Comparison of ENCODE assay signal across 24 cellular contexts in the genomic region with DNA sequence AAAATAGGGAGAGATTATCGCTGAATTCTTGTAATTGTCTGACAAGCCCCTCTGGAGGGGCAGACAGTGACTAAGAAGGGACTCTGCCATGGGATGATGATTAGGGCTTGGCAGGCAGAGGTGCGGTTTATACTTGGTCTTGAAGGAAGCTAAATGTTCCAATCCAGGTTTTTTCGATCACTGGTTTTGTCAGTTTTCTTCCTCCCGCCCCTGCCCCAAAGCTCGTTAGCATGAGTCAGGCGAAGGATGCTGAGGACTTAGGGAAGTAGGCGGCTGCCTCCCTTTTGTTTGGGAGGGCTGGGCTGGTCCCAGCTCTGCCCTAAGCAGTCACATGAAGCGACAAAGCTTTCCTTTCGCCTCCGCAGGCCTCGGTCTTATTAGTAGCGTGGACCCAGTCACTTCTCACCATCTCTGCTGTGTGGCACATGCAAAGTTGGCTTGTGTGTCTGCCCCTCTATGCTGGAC.
DNase-seq lines count a peak whose midpoint lies in the region; ATAC-seq, FAIRE-seq and TF ChIP-seq lines count a peak whose summit lies in the region.
"Had no signal": no experiment of that assay in that cellular context is flagged by ENCODE, and none has a peak within 500 bp of the region (broad histone marks: within the 10 kb centered on the region; RNA-seq: fewer than 3 reads in every experiment).

No MANE protein-coding gene starts in this region.

- H3K9me3 Mint-ChIP-seq in activated CD4-positive, alpha-beta T cell treated with anti-CD3 and anti-CD28 coated beads, Interleukin-2, amount 10 ng/mL, durations not matched to agents 24 days and 14 days = peaks cover 7% of the 10 kb centered on the region
- peaks cover 3% of the 10 kb centered on the region for H3K9me3 Mint-ChIP-seq in astrocyte (ENCODE audit: unreplicated experiment)
- H3K9me3 Mint-ChIP-seq: HFFc6 had no signal

- FAIRE-seq in astrocyte (lab: Jason Lieb, UNC) = no peak
- FAIRE-seq: A204.1, K562, TTC549 had no signal

- H3K9me3 ChIP-seq in astrocyte (ENCODE audit: insufficient read depth, low read depth, low read length) = no peaks in the 10 kb centered on the region

- peak overlapping the region; percentile 59 for H3K27ac Mint-ChIP-seq in activated CD4-positive, alpha-beta T cell treated with anti-CD3 and anti-CD28 coated beads, Interleukin-2, amount 10 ng/mL, durations not matched to agents 24 days and 14 days
- H3K27ac Mint-ChIP-seq in astrocyte (ENCODE audit: unreplicated experiment) = no peak overlapping the region
- H3K27ac Mint-ChIP-seq: activated CD4-positive, alpha-beta T cell treated with anti-CD3 and anti-CD28 coated beads, Interleukin-2, amount 10 ng/mL, durations not matched to agents 7 days and 5 days; CD14-positive monocyte; HFFc6 had no signal

- H3K9ac ChIP-seq in astrocyte (ENCODE audit: low read length) = peak overlapping the region; percentile 58

- H3K4me2 ChIP-seq in astrocyte (ENCODE audit: low read length) = peak overlapping the region; percentile 77

- H2AFZ ChIP-seq in astrocyte (ENCODE audit: low read depth, low read length) = peak overlapping the region; percentile 62

- peak overlapping the region; percentile 74 for H3K27ac ChIP-seq in astrocyte (ENCODE audit: low read depth, low read length)

- H3K4me3 ChIP-seq in astrocyte (ENCODE audit: insufficient read depth, low read depth, low read length) = peak overlapping the region; percentile 24
- H3K4me3 ChIP-seq: K562 had no signal

- H3K36me3 Mint-ChIP-seq in activated CD4-positive, alpha-beta T cell treated with anti-CD3 and anti-CD28 coated beads, Interleukin-2, amount 10 ng/mL, durations not matched to agents 24 days and 14 days (ENCODE audit: low read depth) = peaks cover 3% of the 10 kb centered on the region
- no peaks in the 10 kb centered on the region for H3K36me3 Mint-ChIP-seq in astrocyte (ENCODE audit: low read depth, unreplicated experiment)
- H3K36me3 Mint-ChIP-seq: CD14-positive monocyte had no signal

- no peak for TF ChIP-seq CTCF in astrocyte (IDR thresholded peaks at IDR 0.05; ENCODE audit: insufficient read depth, low read depth, low read length)

- H3K36me3 ChIP-seq in astrocyte (ENCODE audit: insufficient read depth, low read length) = no peaks in the 10 kb centered on the region

- H3K27me3 Mint-ChIP-seq in activated CD4-positive, alpha-beta T cell treated with anti-CD3 and anti-CD28 coated beads, Interleukin-2, amount 10 ng/mL, durations not matched to agents 24 days and 14 days = no peaks in the 10 kb centered on the region
- H3K27me3 Mint-ChIP-seq in astrocyte (ENCODE audit: low read depth, unreplicated experiment) = no peaks in the 10 kb centered on the region
- H3K27me3 Mint-ChIP-seq: activated CD4-positive, alpha-beta T cell treated with anti-CD3 and anti-CD28 coated beads, Interleukin-2, amount 10 ng/mL, durations not matched to agents 7 days and 5 days had no signal

- H4K20me1 ChIP-seq in astrocyte (ENCODE audit: insufficient read depth, low read length) = no peaks in the 10 kb centered on the region

- intact Hi-C loops in activated CD4-positive, alpha-beta T cell treated with anti-CD3 and anti-CD28 coated beads, Interleukin-2, amount 10 ng/mL, durations not matched to agents 24 days and 14 days (cut with micrococcal nuclease) = no loop called here

- ATAC-seq in HG03108 (IDR thresholded peaks at IDR 0.05; ENCODE audit: unreplicated experiment) = no peak
- ATAC-seq: K562; stimulated activated naive CD8-positive, alpha-beta T cell treated with anti-CD3 and anti-CD28 coated beads, Interleukin-15, Interleukin-2, amounts not matched to agents 100 U/mL and 50 U/mL, for 24 hours had no signal

- H3K27me3 ChIP-seq in astrocyte (ENCODE audit: insufficient read depth, low read length) = no peaks in the 10 kb centered on the region

- no peaks in the 10 kb centered on the region for H3K79me2 ChIP-seq in astrocyte (ENCODE audit: insufficient read depth, low read length)

- H3K4me1 Mint-ChIP-seq in activated CD4-positive, alpha-beta T cell treated with anti-CD3 and anti-CD28 coated beads, Interleukin-2, amount 10 ng/mL, durations not matched to agents 24 days and 14 days = peaks cover 18% of the 10 kb centered on the region
- peaks cover 13% of the 10 kb centered on the region for H3K4me1 Mint-ChIP-seq in astrocyte (ENCODE audit: low read depth, unreplicated experiment)
- H3K4me1 Mint-ChIP-seq: CD14-positive monocyte, nephron had no signal

- H3K4me3 Mint-ChIP-seq in activated CD4-positive, alpha-beta T cell treated with anti-CD3 and anti-CD28 coated beads, Interleukin-2, amount 10 ng/mL, durations not matched to agents 24 days and 14 days = no peak overlapping the region
- no peak overlapping the region for H3K4me3 Mint-ChIP-seq in astrocyte (ENCODE audit: unreplicated experiment)
- H3K4me3 Mint-ChIP-seq: activated CD4-positive, alpha-beta T cell treated with anti-CD3 and anti-CD28 coated beads, Interleukin-2, amount 10 ng/mL, durations not matched to agents 7 days and 5 days; CD14-positive monocyte; HFFc6; nephron had no signal

- H3K4me1 ChIP-seq in astrocyte (ENCODE audit: insufficient read depth, low read length) = peaks cover 26% of the 10 kb centered on the region

- no peak for DNase-seq in activated CD4-positive, alpha-beta T cell treated with anti-CD3 and anti-CD28 coated beads, Interleukin-2, amount 10 ng/mL, durations not matched to agents 24 days and 14 days
- no peak for DNase-seq in activated CD4-positive, alpha-beta T cell treated with anti-CD3 and anti-CD28 coated beads for 4 hours
- DNase-seq in ELR (ENCODE audit: low read depth) (peak; percentile 31), astrocyte (ENCODE audit: low read depth) (peak; percentile 96), iPS-NIHi7 (ENCODE audit: extremely low spot score) (peak; percentile 64), NCI-H1105 treated with DMSO at 0.1 percent for 48 hours (lab: John Stamatoyannopoulos, UW) (no peak), NCI-H226 (no peak)
- DNase-seq: activated CD4-positive, alpha-beta T cell treated with anti-CD3 and anti-CD28 coated beads, Interleukin-2, amount 10 ng/mL, durations not matched to agents 7 days and 5 days; aorta; HFFc6; hypothalamus; NCI-H187; NCI-H345; NK-92 treated with Interleukin-12 subunit alpha and Interleukin-12 subunit beta, amount 100 ng/mL, for 24 hours; posterior cingulate gyrus; stimulated activated naive CD8-positive, alpha-beta T cell treated with anti-CD3 and anti-CD28 coated beads, Interleukin-15, Interleukin-2, amounts not matched to agents 100 U/mL and 50 U/mL, for 24 hours; SW 1271; trophoblast cell had no signal

Comparison
In these comparisons a context has a peak if more than half of its experiments do, and no peak if none do; other contexts are left out.
1. DNase-seq: peak in ELR (single experiment), astrocyte (single experiment) and iPS-NIHi7 (single experiment); none in activated CD4-positive, alpha-beta T cell treated with anti-CD3 and anti-CD28 coated beads, Interleukin-2, amount 10 ng/mL, durations not matched to agents 24 days and 14 days (single experiment), activated CD4-positive, alpha-beta T cell treated with anti-CD3 and anti-CD28 coated beads for 4 hours (0 of 2), NCI-H1105 treated with DMSO at 0.1 percent for 48 hours (single experiment) and NCI-H226 (single experiment).